Comparison of ENCODE assay signal across 28 cellular contexts in the genomic region with DNA sequence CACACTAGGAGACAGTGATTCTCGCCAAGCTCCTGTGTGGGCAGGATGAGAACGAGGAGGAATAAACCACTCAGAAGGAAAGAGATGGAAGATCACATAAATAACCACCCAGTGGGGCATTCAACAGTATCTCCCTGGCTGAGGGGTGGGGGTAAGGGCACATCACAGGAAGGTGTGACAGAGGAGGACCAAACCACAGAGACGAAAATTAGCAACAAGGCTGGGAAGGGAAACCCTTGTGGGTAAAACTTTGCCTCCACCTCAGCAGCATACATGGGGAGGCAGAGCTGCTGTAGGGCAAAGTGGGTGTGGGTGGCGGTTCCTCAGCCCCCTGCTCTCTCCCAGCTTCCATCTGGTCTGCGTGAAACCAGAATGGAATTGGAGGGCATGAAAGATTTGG. TPM values are rescaled to one million over a fixed set of nuclear protein-coding genes. Genes with fewer than 3 reads are reported as not detected.
DNase-seq lines count a peak whose midpoint lies in the region; ATAC-seq, FAIRE-seq and TF ChIP-seq lines count a peak whose summit lies in the region.
"Had no signal": no experiment of that assay in that cellular context is flagged by ENCODE, and none has a peak within 500 bp of the region (broad histone marks: within the 10 kb centered on the region; RNA-seq: fewer than 3 reads in every experiment).

No MANE protein-coding gene starts in this region.

- TF ChIP-seq POLR2A in GM12892 (IDR thresholded peaks at IDR 0.05; ENCODE audit: low read depth, low read length): no peak

- ATAC-seq in activated CD8-positive, alpha-beta T cell treated with anti-CD3 and anti-CD28 coated beads for 36 hours: peak; percentile 61
- ATAC-seq in GM18517 (IDR thresholded peaks at IDR 0.05; ENCODE audit: unreplicated experiment): no peak
- ATAC-seq: HCT116, K562, psoas muscle had no signal

- peak overlapping the region; percentile 13 for H3K4me3 ChIP-seq in Jurkat, Clone E6-1 (ENCODE audit: low read length)
- H3K4me3 ChIP-seq: K562, left ventricle myocardium inferior, psoas muscle, sigmoid colon, SK-N-MC had no signal

- H3K9me3 Mint-ChIP-seq in activated CD4-positive, alpha-beta T cell treated with anti-CD3 and anti-CD28 coated beads, Interleukin-2, amount 10 ng/mL, durations not matched to agents 24 days and 14 days: no peaks in the 10 kb centered on the region
- no peaks in the 10 kb centered on the region for H3K9me3 Mint-ChIP-seq in activated CD8-positive, alpha-beta T cell treated with anti-CD3 and anti-CD28 coated beads for 36 hours
- H3K9me3 Mint-ChIP-seq in osteocyte (ENCODE audit: unreplicated experiment): no peaks in the 10 kb centered on the region
- H3K9me3 Mint-ChIP-seq: CD4-positive, alpha-beta T cell; stimulated activated naive CD8-positive, alpha-beta T cell treated with anti-CD3 and anti-CD28 coated beads, Interleukin-15, Interleukin-2, amounts not matched to agents 100 ng/mL and 50 ng/mL, for 24 hours had no signal

- H3K27ac Mint-ChIP-seq in activated CD4-positive, alpha-beta T cell treated with anti-CD3 and anti-CD28 coated beads, Interleukin-2, amount 10 ng/mL, durations not matched to agents 24 days and 14 days: peak overlapping the region; percentile 48
- no peak overlapping the region for H3K27ac Mint-ChIP-seq in activated CD8-positive, alpha-beta T cell treated with anti-CD3 and anti-CD28 coated beads for 36 hours
- no peak overlapping the region for H3K27ac Mint-ChIP-seq in osteocyte (ENCODE audit: unreplicated experiment)
- H3K27ac Mint-ChIP-seq: CD4-positive, alpha-beta T cell; stimulated activated naive CD8-positive, alpha-beta T cell treated with anti-CD3 and anti-CD28 coated beads, Interleukin-15, Interleukin-2, amounts not matched to agents 100 ng/mL and 50 ng/mL, for 24 hours had no signal

- TF ChIP-seq CTCF in activated CD8-positive, alpha-beta T cell treated with anti-CD3 and anti-CD28 coated beads for 36 hours (IDR thresholded peaks at IDR 0.05): no peak
- TF ChIP-seq CTCF in osteocyte (IDR thresholded peaks at IDR 0.05): no peak

- intact Hi-C loops in activated CD4-positive, alpha-beta T cell treated with anti-CD3 and anti-CD28 coated beads, Interleukin-2, amount 10 ng/mL, durations not matched to agents 24 days and 14 days (cut with micrococcal nuclease): loop anchor here (1.0 to 10.0 kb wide), 3 partner anchors 9 to 695 kb away; no protein-coding TSS in a partner anchor
- intact Hi-C loops in activated CD8-positive, alpha-beta T cell treated with anti-CD3 and anti-CD28 coated beads for 36 hours (cut with micrococcal nuclease): no loop called here

- H3K36me3 Mint-ChIP-seq in activated CD4-positive, alpha-beta T cell treated with anti-CD3 and anti-CD28 coated beads, Interleukin-2, amount 10 ng/mL, durations not matched to agents 24 days and 14 days (ENCODE audit: low read depth): no peaks in the 10 kb centered on the region
- H3K36me3 Mint-ChIP-seq in activated CD8-positive, alpha-beta T cell treated with anti-CD3 and anti-CD28 coated beads for 36 hours (ENCODE audit: low read depth): no peaks in the 10 kb centered on the region
- no peaks in the 10 kb centered on the region for H3K36me3 Mint-ChIP-seq in osteocyte (ENCODE audit: unreplicated experiment)

- FAIRE-seq in GM12892 (lab: Jason Lieb, UNC): no peak
- FAIRE-seq: K562 had no signal

- peak; percentile 75 for DNase-seq in activated CD4-positive, alpha-beta T cell treated with anti-CD3 and anti-CD28 coated beads, Interleukin-2, amount 10 ng/mL, durations not matched to agents 24 days and 14 days
- no peak for DNase-seq in activated CD4-positive, alpha-beta T cell treated with anti-CD3 and anti-CD28 coated beads for 4 hours
- DNase-seq in Jurkat, Clone E6-1 (ENCODE audit: low read depth, low spot score): peak; percentile 78
- DNase-seq in activated CD8-positive, alpha-beta T cell treated with anti-CD3 and anti-CD28 coated beads for 36 hours: peak; percentile 21
- peak; percentile 34 for DNase-seq in osteocyte (ENCODE audit: extremely low spot score, unreplicated experiment)
- DNase-seq in CD1c-positive myeloid dendritic cell (ENCODE audit: extremely low spot score): no peak
- no peak for DNase-seq in GM12892 (ENCODE audit: insufficient read length)
- DNase-seq: 8988T; activated T-cell treated with anti-CD3 and anti-CD28 coated beads for 4 hours; amygdala; CD4-positive, alpha-beta T cell; EL; left ventricle myocardium inferior; mesendoderm; NCI-H1417 treated with DMSO at 0.1 percent for 48 hours; NCI-H2081; NCI-H2227 treated with DMSO at 0.1 percent for 48 hours; NCI-H526 treated with DMSO at 0.1 percent for 48 hours; psoas muscle; sigmoid colon had no signal

- H3K27me3 Mint-ChIP-seq in activated CD4-positive, alpha-beta T cell treated with anti-CD3 and anti-CD28 coated beads, Interleukin-2, amount 10 ng/mL, durations not matched to agents 24 days and 14 days: peaks cover 21% of the 10 kb centered on the region
- peaks cover 12% of the 10 kb centered on the region for H3K27me3 Mint-ChIP-seq in activated CD8-positive, alpha-beta T cell treated with anti-CD3 and anti-CD28 coated beads for 36 hours
- H3K27me3 Mint-ChIP-seq in osteocyte (ENCODE audit: unreplicated experiment): peaks cover 2% of the 10 kb centered on the region

- peak overlapping the region; percentile 59 for H3K4me3 Mint-ChIP-seq in activated CD4-positive, alpha-beta T cell treated with anti-CD3 and anti-CD28 coated beads, Interleukin-2, amount 10 ng/mL, durations not matched to agents 24 days and 14 days
- no peak overlapping the region for H3K4me3 Mint-ChIP-seq in activated CD8-positive, alpha-beta T cell treated with anti-CD3 and anti-CD28 coated beads for 36 hours
- no peak overlapping the region for H3K4me3 Mint-ChIP-seq in osteocyte (ENCODE audit: unreplicated experiment)
- H3K4me3 Mint-ChIP-seq: CD4-positive, alpha-beta T cell; stimulated activated naive CD8-positive, alpha-beta T cell treated with anti-CD3 and anti-CD28 coated beads, Interleukin-15, Interleukin-2, amounts not matched to agents 100 ng/mL and 50 ng/mL, for 24 hours had no signal

- peaks cover 55% of the 10 kb centered on the region for H3K4me1 Mint-ChIP-seq in activated CD4-positive, alpha-beta T cell treated with anti-CD3 and anti-CD28 coated beads, Interleukin-2, amount 10 ng/mL, durations not matched to agents 24 days and 14 days
- peaks cover 15% of the 10 kb centered on the region for H3K4me1 Mint-ChIP-seq in activated CD8-positive, alpha-beta T cell treated with anti-CD3 and anti-CD28 coated beads for 36 hours (ENCODE audit: low read depth)
- no peaks in the 10 kb centered on the region for H3K4me1 Mint-ChIP-seq in osteocyte (ENCODE audit: unreplicated experiment)

- CTCF ChIA-PET in activated CD8-positive, alpha-beta T cell treated with anti-CD3 and anti-CD28 coated beads for 36 hours (lab: Charles Lee): interaction anchor here (0.6 to 4.5 kb wide), 4 partner anchors 12 to 189 kb away, joined by 3 to 16 read pairs (median 4); a partner anchor contains a TSS

- POLR2A ChIA-PET in activated CD8-positive, alpha-beta T cell treated with anti-CD3 and anti-CD28 coated beads for 36 hours (lab: Charles Lee): no interaction called here

RNA-seq across cellular contexts. Expression of a gene that starts 26.3 kb away (rescaled TPM):
- 105 and 111 TPM in 2 replicates for total RNA-seq in activated CD4-positive, alpha-beta T cell treated with anti-CD3 and anti-CD28 coated beads, Interleukin-2, amount 10 ng/mL, durations not matched to agents 24 days and 14 days
- not detected for polyA plus RNA-seq in Jurkat, Clone E6-1 (2012; ENCODE audit: insufficient read depth, insufficient read length)
- not detected for total RNA-seq in activated CD8-positive, alpha-beta T cell treated with anti-CD3 and anti-CD28 coated beads for 36 hours
- not detected in 2 replicates for total RNA-seq in osteocyte
- 0.55 TPM for polyA plus RNA-seq in GM12892 (2012; ENCODE audit: missing spikeins)
- total RNA-seq: CD4-positive, alpha-beta T cell; chondrocyte; HT-29; K562; left ventricle myocardium inferior; psoas muscle; sigmoid colon had no signal
- polyA plus RNA-seq: psoas muscle, sigmoid colon had no signal

RNA-seq across cellular contexts. Expression of a gene that starts 33.1 kb away (rescaled TPM):
- total RNA-seq in activated CD4-positive, alpha-beta T cell treated with anti-CD3 and anti-CD28 coated beads, Interleukin-2, amount 10 ng/mL, durations not matched to agents 24 days and 14 days: not detected in 2 replicates
- not detected for polyA plus RNA-seq in Jurkat, Clone E6-1 (2012; ENCODE audit: insufficient read depth, insufficient read length)
- not detected for total RNA-seq in activated CD8-positive, alpha-beta T cell treated with anti-CD3 and anti-CD28 coated beads for 36 hours
- total RNA-seq in osteocyte: not detected in 2 replicates
- polyA plus RNA-seq in GM12892 (2012; ENCODE audit: missing spikeins): not detected
- total RNA-seq: CD4-positive, alpha-beta T cell; chondrocyte; HT-29; K562; T-helper 1 cell treated with Interleukin-12 subunit alpha and Interleukin-12 subunit beta and Interleukin-4 antibody, amounts not matched to agents 30 ng/mL and 1 ng/mL, for 36 hours had no signal
- polyA plus RNA-seq: K562 had no signal

Comparison
In these comparisons a context has a peak if more than half of its experiments do, and no peak if none do; other contexts are left out.
1. DNase-seq: peak in activated CD4-positive, alpha-beta T cell treated with anti-CD3 and anti-CD28 coated beads, Interleukin-2, amount 10 ng/mL, durations not matched to agents 24 days and 14 days (single experiment), Jurkat, Clone E6-1 (single experiment), activated CD8-positive, alpha-beta T cell treated with anti-CD3 and anti-CD28 coated beads for 36 hours (single experiment) and osteocyte (single experiment); none in activated CD4-positive, alpha-beta T cell treated with anti-CD3 and anti-CD28 coated beads for 4 hours (0 of 2), CD1c-positive myeloid dendritic cell (single experiment) and GM12892 (single experiment).
2. RNA of a gene that starts 26.3 kb away (total RNA-seq): 105 to 111 TPM in activated CD4-positive, alpha-beta T cell treated with anti-CD3 and anti-CD28 coated beads, Interleukin-2, amount 10 ng/mL, durations not matched to agents 24 days and 14 days; not detected in activated CD8-positive, alpha-beta T cell treated with anti-CD3 and anti-CD28 coated beads for 36 hours and not detected in osteocyte; every median in the first group is over 10 times any median in the second.